1 cellular context compared by ENCODE assay signal in genomic region chr3:119690043-119690656, GRCh38.
TF ChIP-seq lines count a peak whose summit lies in the region.

No MANE protein-coding gene starts in this region.

TF ChIP-seq in HepG2, 621 proteins besides CTCF, POLR2A, EP300 and RAD21:
- TF ChIP-seq ZNF260 (CRISPR knock-in tag; IDR thresholded peaks at IDR 0.05; ENCODE audit: borderline replicate concordance, low read depth): no peak
- no peak for TF ChIP-seq PHF20 (CRISPR knock-in tag; IDR thresholded peaks at IDR 0.05)
- TF ChIP-seq ZNF101 (CRISPR knock-in tag; IDR thresholded peaks at IDR 0.05; ENCODE audit: borderline replicate concordance, low read depth): no peak
- no peak for TF ChIP-seq ZNF281 (CRISPR knock-in tag; IDR thresholded peaks at IDR 0.05; ENCODE audit: borderline replicate concordance)
- no peak for TF ChIP-seq ZFY (CRISPR knock-in tag; IDR thresholded peaks at IDR 0.05)
- no peak for TF ChIP-seq ZFP62 (CRISPR knock-in tag; IDR thresholded peaks at IDR 0.05)
- TF ChIP-seq ZNF543 (CRISPR knock-in tag; IDR thresholded peaks at IDR 0.05): no peak
